In genomic region chr13:60274664-60275063, GRCh38 we compare ENCODE assay signal across 28 cellular contexts.
"Had no signal": no experiment of that assay in that cellular context is flagged by ENCODE, and none has a peak within 500 bp of the region (broad histone marks: within the 10 kb centered on the region; RNA-seq: fewer than 3 reads in every experiment).

No MANE protein-coding gene starts in this region.

- H3K4me1 Mint-ChIP-seq: naive thymus-derived CD8-positive, alpha-beta T cell; nephron progenitor cell; neural crest cell; stimulated activated effector memory CD8-positive, alpha-beta T cell treated with anti-CD3 and anti-CD28 coated beads, Interleukin-12 subunit alpha, Interleukin-12 subunit beta, amount 100 ng/mL, for 72 hours; stimulated activated naive B cell treated with anti-CD40 and anti-IgM and Interleukin-4, amounts not matched to agents 10 μg/mL and 1 μg/mL and 100 μg/mL, for 72 hours had no signal

- H3K36me3 Mint-ChIP-seq: natural killer cell treated with Interleukin-12 subunit alpha and Interleukin-12 subunit beta and Interleukin-15 and Interleukin-18, amount 100 ng/mL, for 72 hours; stimulated activated effector memory CD8-positive, alpha-beta T cell treated with anti-CD3 and anti-CD28 coated beads, Interleukin-12 subunit alpha, Interleukin-12 subunit beta, amount 100 ng/mL, for 72 hours; stimulated activated naive B cell treated with anti-CD40 and anti-IgM and Interleukin-4, amounts not matched to agents 10 μg/mL and 1 μg/mL and 100 μg/mL, for 72 hours had no signal

- H3K9me3 ChIP-seq: neutrophil, psoas muscle, right lobe of liver, sigmoid colon, stomach, thoracic aorta, thyroid gland, tibial nerve, upper lobe of left lung, uterus had no signal

- H3K27ac Mint-ChIP-seq: naive thymus-derived CD8-positive, alpha-beta T cell; natural killer cell treated with Interleukin-12 subunit alpha and Interleukin-12 subunit beta and Interleukin-15 and Interleukin-18, amount 100 ng/mL, for 72 hours; nephron progenitor cell; progenitor cell of endocrine pancreas; stimulated activated effector memory CD8-positive, alpha-beta T cell treated with anti-CD3 and anti-CD28 coated beads, Interleukin-12 subunit alpha, Interleukin-12 subunit beta, amount 100 ng/mL, for 72 hours; stimulated activated naive B cell treated with anti-CD40 and anti-IgM and Interleukin-4, amounts not matched to agents 10 μg/mL and 1 μg/mL and 100 μg/mL, for 72 hours; stimulated activated naive CD8-positive, alpha-beta T cell treated with anti-CD3 and anti-CD28 coated beads, Interleukin-15, Interleukin-2, amounts not matched to agents 100 ng/mL and 50 ng/mL, for 24 hours had no signal

- H2AFZ ChIP-seq: parathyroid adenoma had no signal

- H3K4me3 ChIP-seq: psoas muscle, right lobe of liver, sigmoid colon, stomach, thoracic aorta, thyroid gland, tibial nerve, upper lobe of left lung, uterus had no signal

- H3K27me3 ChIP-seq: neutrophil, right lobe of liver, sigmoid colon, stomach, thyroid gland, tibial nerve, upper lobe of left lung, uterus had no signal

- FAIRE-seq: small intestine had no signal

- H3K27me3 Mint-ChIP-seq: stimulated activated naive B cell treated with anti-CD40 and anti-IgM and Interleukin-4, amounts not matched to agents 10 μg/mL and 1 μg/mL and 100 μg/mL, for 72 hours; stimulated activated naive CD8-positive, alpha-beta T cell treated with anti-CD3 and anti-CD28 coated beads, Interleukin-15, Interleukin-2, amounts not matched to agents 100 ng/mL and 50 ng/mL, for 24 hours had no signal

- H3K27ac ChIP-seq: neutrophil, parathyroid adenoma, psoas muscle, right lobe of liver, sigmoid colon, stomach, thoracic aorta, thyroid gland, tibial nerve, upper lobe of left lung, uterus had no signal

- H3K36me3 ChIP-seq: neutrophil, right lobe of liver, sigmoid colon, stomach, thoracic aorta, thyroid gland, tibial nerve, upper lobe of left lung, uterus had no signal

- DNase-seq: naive thymus-derived CD8-positive, alpha-beta T cell; nephron progenitor cell; nucleus accumbens; posterior cingulate gyrus; psoas muscle; right cardiac atrium; right lobe of liver; sigmoid colon; small intestine; stimulated activated CD4-positive, alpha-beta T cell treated with anti-CD3 and anti-CD28 coated beads, Interleukin-15, amount 100 ng/mL, for 24 hours; stimulated activated CD4-positive, alpha-beta T cell treated with anti-CD3 and anti-CD28 coated beads, Interleukin-2, amount 100 ng/mL, for 24 hours; stimulated activated CD4-positive, alpha-beta T cell treated with anti-CD3 and anti-CD28 coated beads, Interleukin-2, amount 100 ng/mL, for 48 hours; stimulated activated CD4-positive, alpha-beta T cell treated with anti-CD3 and anti-CD28 coated beads, Interleukin-4, amount 100 ng/mL, for 24 hours; stimulated activated naive B cell treated with anti-CD40 and anti-IgM and Interleukin-4, amounts not matched to agents 10 μg/mL and 1 μg/mL and 100 μg/mL, for 72 hours; stimulated activated naive CD4-positive, alpha-beta T cell treated with Interleukin-2 at 50 U/mL for 16 hours; stomach; thyroid gland; upper lobe of left lung; uterus had no signal

- ATAC-seq: naive thymus-derived CD8-positive, alpha-beta T cell; natural killer cell treated with Interleukin-12 subunit alpha and Interleukin-12 subunit beta and Interleukin-15 and Interleukin-18, amount 100 ng/mL, for 72 hours; psoas muscle; right cardiac atrium; right lobe of liver; stimulated activated effector memory CD8-positive, alpha-beta T cell treated with anti-CD3 and anti-CD28 coated beads, Interleukin-12 subunit alpha, Interleukin-12 subunit beta, amount 100 ng/mL, for 72 hours; stimulated activated naive B cell treated with anti-CD40 and anti-IgM and Interleukin-4, amounts not matched to agents 10 μg/mL and 1 μg/mL and 100 μg/mL, for 72 hours had no signal

- H3K79me2 ChIP-seq: parathyroid adenoma had no signal

- H3K4me1 ChIP-seq: parathyroid adenoma, psoas muscle, right lobe of liver, sigmoid colon, stomach, thyroid gland, tibial nerve, upper lobe of left lung, uterus had no signal

- H3K4me3 Mint-ChIP-seq: naive thymus-derived CD8-positive, alpha-beta T cell; natural killer cell treated with Interleukin-12 subunit alpha and Interleukin-12 subunit beta and Interleukin-15 and Interleukin-18, amount 100 ng/mL, for 72 hours; nephron progenitor cell; neural crest cell; stimulated activated effector memory CD8-positive, alpha-beta T cell treated with anti-CD3 and anti-CD28 coated beads, Interleukin-12 subunit alpha, Interleukin-12 subunit beta, amount 100 ng/mL, for 72 hours; stimulated activated naive B cell treated with anti-CD40 and anti-IgM and Interleukin-4, amounts not matched to agents 10 μg/mL and 1 μg/mL and 100 μg/mL, for 72 hours; stimulated activated naive CD8-positive, alpha-beta T cell treated with anti-CD3 and anti-CD28 coated beads, Interleukin-15, Interleukin-2, amounts not matched to agents 100 ng/mL and 50 ng/mL, for 24 hours had no signal

- H3K9me3 Mint-ChIP-seq: natural killer cell treated with Interleukin-12 subunit alpha and Interleukin-12 subunit beta and Interleukin-15 and Interleukin-18, amount 100 ng/mL, for 72 hours; nephron progenitor cell; neural crest cell; stimulated activated effector memory CD8-positive, alpha-beta T cell treated with anti-CD3 and anti-CD28 coated beads, Interleukin-12 subunit alpha, Interleukin-12 subunit beta, amount 100 ng/mL, for 72 hours had no signal
